8 cellular contexts compared by ENCODE assay signal in the genomic region with DNA sequence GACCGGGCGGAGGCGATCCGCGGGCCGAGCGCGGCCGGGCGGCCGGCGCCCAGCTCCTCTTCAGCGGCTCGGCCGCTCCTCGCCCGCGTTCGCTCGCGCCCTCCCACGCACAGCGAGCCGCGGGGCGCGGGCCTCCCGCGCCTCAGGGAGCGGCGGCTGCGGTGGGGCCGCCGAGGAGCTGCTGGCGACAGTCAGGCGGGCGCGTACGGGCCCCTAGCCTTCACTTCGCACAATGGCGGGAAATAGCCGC. TPM values are rescaled to one million over a fixed set of nuclear protein-coding genes. Genes with fewer than 3 reads are reported as not detected.
A peak's percentile ranks its signal among the peaks of the same experiment; 100 is the strongest.
DNase-seq lines count a peak whose midpoint lies in the region; ATAC-seq and TF ChIP-seq lines count a peak whose summit lies in the region.

A gene with protein sequence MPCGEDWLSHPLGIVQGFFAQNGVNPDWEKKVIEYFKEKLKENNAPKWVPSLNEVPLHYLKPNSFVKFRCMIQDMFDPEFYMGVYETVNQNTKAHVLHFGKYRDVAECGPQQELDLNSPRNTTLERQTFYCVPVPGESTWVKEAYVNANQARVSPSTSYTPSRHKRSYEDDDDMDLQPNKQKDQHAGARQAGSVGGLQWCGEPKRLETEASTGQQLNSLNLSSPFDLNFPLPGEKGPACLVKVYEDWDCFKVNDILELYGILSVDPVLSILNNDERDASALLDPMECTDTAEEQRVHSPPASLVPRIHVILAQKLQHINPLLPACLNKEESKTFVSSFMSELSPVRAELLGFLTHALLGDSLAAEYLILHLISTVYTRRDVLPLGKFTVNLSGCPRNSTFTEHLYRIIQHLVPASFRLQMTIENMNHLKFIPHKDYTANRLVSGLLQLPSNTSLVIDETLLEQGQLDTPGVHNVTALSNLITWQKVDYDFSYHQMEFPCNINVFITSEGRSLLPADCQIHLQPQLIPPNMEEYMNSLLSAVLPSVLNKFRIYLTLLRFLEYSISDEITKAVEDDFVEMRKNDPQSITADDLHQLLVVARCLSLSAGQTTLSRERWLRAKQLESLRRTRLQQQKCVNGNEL (minus strand): TSS at position 234 of the 250 bp plus-strand sequence. CDS start 259 bp downstream, outside the sequence.

- peaks cover 0 to 18% of the 10 kb centered on the region in 2 donors for H3K4me1 ChIP-seq in ascending aorta
- H3K4me1 ChIP-seq in iPS-20b (ENCODE audit: insufficient read depth, low read length), result peaks cover 16% of the 10 kb centered on the region; the same call in 1 of the 2 replicates

- CTCF ChIA-PET in HEK293T (lab: Yijun Ruan, JAX), result interaction anchor here (1.1 to 3.2 kb wide), 2 partner anchors 12 to 19 kb away, joined by 3 to 16 read pairs; no protein-coding TSS in a partner anchor

- DNase-seq in ascending aorta (ENCODE audit: low spot score in 2 of 2) (no peak), HEK293T (ENCODE audit: extremely low spot score) (no peak), posterior cingulate gyrus (no peak), anterior cingulate cortex (lab: John Stamatoyannopoulos, UW) (no peak)
- DNase-seq in stimulated activated naive CD8-positive, alpha-beta T cell treated with anti-CD3 and anti-CD28 coated beads, Interleukin-15, amount 100 ng/mL, for 72 hours, result no peak

- intact Hi-C loops in ascending aorta (cut with DNase I), result loop anchor here (1.0 to 5.0 kb wide), 5 partner anchors 20 to 845 kb away; a partner anchor contains a TSS
- intact Hi-C loops in posterior cingulate gyrus (cut with DNase I), result loop anchor here (1.0 to 5.0 kb wide), 2 partner anchors 145 to 276 kb away; a partner anchor contains a TSS

- no peaks in the 10 kb centered on the region for H3K9me3 Mint-ChIP-seq in stimulated activated naive CD8-positive, alpha-beta T cell treated with anti-CD3 and anti-CD28 coated beads, Interleukin-15, amount 100 ng/mL, for 72 hours

- H3K27ac Mint-ChIP-seq in stimulated activated naive CD8-positive, alpha-beta T cell treated with anti-CD3 and anti-CD28 coated beads, Interleukin-15, amount 100 ng/mL, for 72 hours, result peak within 1 kb of the TSS; percentile 73 to 95

- no peaks in the 10 kb centered on the region for H3K27me3 ChIP-seq in ascending aorta
- no peaks in the 10 kb centered on the region for H3K27me3 ChIP-seq in iPS-20b (ENCODE audit: insufficient read depth, low read length)

- peak within 1 kb of the TSS; percentile 86 for H3K9ac ChIP-seq in iPS-20b (ENCODE audit: low read depth, low read length)

- TF ChIP-seq CTCF in ascending aorta (IDR thresholded peaks at IDR 0.05), result no peak

- peak within 1 kb of the TSS; percentile 72 to 91 for H3K4me3 ChIP-seq in ascending aorta
- peak within 1 kb of the TSS; percentile 97 for H3K4me3 ChIP-seq in iPS-20b (ENCODE audit: low read length)

- H3K9me3 ChIP-seq in ascending aorta (no peaks in the 10 kb centered on the region), iPS-20b (ENCODE audit: insufficient read depth, low read depth, low read length) (no peaks in the 10 kb centered on the region)

- H3K27ac ChIP-seq in ascending aorta (peak within 1 kb of the TSS; percentile 85 to 90), iPS-20b (ENCODE audit: low read length) (no peak within 1 kb of the TSS)

- H3K4me1 Mint-ChIP-seq in stimulated activated naive CD8-positive, alpha-beta T cell treated with anti-CD3 and anti-CD28 coated beads, Interleukin-15, amount 100 ng/mL, for 72 hours, result peaks cover 50% of the 10 kb centered on the region

- no peaks in the 10 kb centered on the region for H3K27me3 Mint-ChIP-seq in stimulated activated naive CD8-positive, alpha-beta T cell treated with anti-CD3 and anti-CD28 coated beads, Interleukin-15, amount 100 ng/mL, for 72 hours

- POLR2A ChIA-PET in HEK293T (lab: Yijun Ruan, JAX), result interaction anchor here (0.5 to 3.0 kb wide), 21 partner anchors 10 to 275 kb away, joined by 3 to 28 read pairs (median 4); a partner anchor contains a TSS

- ATAC-seq in GM18502 (IDR thresholded peaks at IDR 0.05; ENCODE audit: poor library complexity, unreplicated experiment), result peak; percentile 29
- peak; percentile 10 for ATAC-seq in HG03066 (IDR thresholded peaks at IDR 0.05; ENCODE audit: low read depth, unreplicated experiment)
- ATAC-seq in stimulated activated naive CD8-positive, alpha-beta T cell treated with anti-CD3 and anti-CD28 coated beads, Interleukin-15, amount 100 ng/mL, for 72 hours, result no peak

- peak within 1 kb of the TSS; percentile 86 to 88 for H3K4me3 Mint-ChIP-seq in stimulated activated naive CD8-positive, alpha-beta T cell treated with anti-CD3 and anti-CD28 coated beads, Interleukin-15, amount 100 ng/mL, for 72 hours

- H3K36me3 ChIP-seq in ascending aorta (no peaks in the 10 kb centered on the region), iPS-20b (ENCODE audit: insufficient read depth, low read depth, low read length) (no peaks in the 10 kb centered on the region)

TF ChIP-seq in HEK293T, 16 proteins besides CTCF, POLR2A, EP300 and RAD21:
- TF ChIP-seq ARNT (IDR thresholded peaks at IDR 0.05) (no peak), ZNF384 (IDR thresholded peaks at IDR 0.05) (no peak), LEF1 (IDR thresholded peaks at IDR 0.05; ENCODE audit: borderline replicate concordance) (no peak), SP1 (IDR thresholded peaks at IDR 0.05) (no peak), CTBP1 (IDR thresholded peaks at IDR 0.05; ENCODE audit: borderline replicate concordance) (no peak), FOXK2 (IDR thresholded peaks at IDR 0.05) (no peak), TARDBP (IDR thresholded peaks at IDR 0.05) (no peak), L3MBTL2 (conservative IDR thresholded peaks at IDR 0.05) (no peak), SUZ12 (IDR thresholded peaks at IDR 0.05) (no peak), BHLHE40 (IDR thresholded peaks at IDR 0.05; ENCODE audit: borderline replicate concordance) (no peak), ELF4 (IDR thresholded peaks at IDR 0.05) (no peak), HDGF (IDR thresholded peaks at IDR 0.05; ENCODE audit: borderline replicate concordance) (no peak), NFRKB (IDR thresholded peaks at IDR 0.05) (no peak)

RNA-seq across cellular contexts. Expression of the gene that starts here (rescaled TPM):
- total RNA-seq in ascending aorta, result 29.4 TPM
